20 cellular contexts compared by ENCODE assay signal in the genomic region with DNA sequence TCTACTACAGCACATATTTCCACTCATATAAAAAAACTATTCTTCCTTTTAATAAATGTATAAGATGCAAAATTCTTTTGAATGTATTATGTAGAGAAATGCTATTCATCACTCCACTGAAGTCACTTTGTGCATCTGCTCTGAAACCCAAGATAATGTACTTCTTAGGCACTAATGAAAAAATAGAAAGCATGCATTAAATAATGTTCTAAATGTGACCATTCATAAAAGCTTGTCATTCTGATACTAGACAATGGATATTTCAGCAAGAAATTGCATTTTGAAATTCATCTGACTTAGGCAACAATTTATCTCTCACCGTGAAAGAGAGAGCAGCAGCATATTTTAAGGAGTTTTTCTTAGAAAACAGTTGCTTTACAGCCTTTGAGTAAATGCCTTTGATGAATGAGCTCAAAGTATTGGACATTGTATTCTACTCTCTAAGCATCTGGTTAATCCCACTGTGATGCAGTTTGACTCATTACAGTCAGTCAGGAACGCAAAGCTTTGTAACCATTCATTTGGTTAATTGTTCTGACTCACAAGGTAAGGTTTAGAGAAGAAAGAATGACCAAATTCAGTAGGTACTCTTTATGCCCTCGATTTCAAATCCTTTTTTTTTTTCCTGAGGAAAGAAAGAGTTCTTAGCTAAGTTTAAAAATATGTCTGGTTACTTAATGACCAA.
DNase-seq lines count a peak whose midpoint lies in the region; ATAC-seq, FAIRE-seq and TF ChIP-seq lines count a peak whose summit lies in the region.
"Had no signal": no experiment of that assay in that cellular context is flagged by ENCODE, and none has a peak within 500 bp of the region (broad histone marks: within the 10 kb centered on the region; RNA-seq: fewer than 3 reads in every experiment).

No MANE protein-coding gene starts in this region.

- peak; percentile 83 for DNase-seq in NCI-H69 (lab: John Stamatoyannopoulos, UW)
- peak; percentile 90 for DNase-seq in bronchial epithelial cell (ENCODE audit: low read depth)
- DNase-seq in mesendoderm = peak; percentile 40
- no peak for DNase-seq in stimulated activated naive CD4-positive, alpha-beta T cell (lab: John Stamatoyannopoulos, UW)
- DNase-seq in AML-193 (lab: John Stamatoyannopoulos, UW) = no peak
- DNase-seq in nucleus accumbens (lab: John Stamatoyannopoulos, UW) = no peak
- DNase-seq: activated CD4-positive, alpha-beta T cell treated with anti-CD3 and anti-CD28 coated beads for 48 hours; CD8-positive, alpha-beta T cell; central memory CD4-positive, alpha-beta T cell; DMS79; NCI-H2029 treated with DMSO at 0.1 percent for 48 hours; NCI-H446 treated with DMSO at 0.1 percent for 48 hours; NK-92 treated with Interleukin-12 subunit alpha and Interleukin-12 subunit beta, amount 100 ng/mL, for 24 hours; right cardiac atrium; SW 1271; testis had no signal

- H2BK5ac ChIP-seq in mesendoderm (ENCODE audit: low read length) = no peak overlapping the region

- no peak for FAIRE-seq in bronchial epithelial cell (lab: Jason Lieb, UNC)

- H3K27ac ChIP-seq in mesendoderm (ENCODE audit: low read depth, low read length) = no peak overlapping the region
- H3K27ac ChIP-seq: esophagus muscularis mucosa, testis had no signal

- H3K18ac ChIP-seq in mesendoderm (ENCODE audit: low read length) = no peak overlapping the region

- no peak overlapping the region for H3K4ac ChIP-seq in mesendoderm (ENCODE audit: low read depth, low read length)

- H4K8ac ChIP-seq in mesendoderm (ENCODE audit: low read depth, low read length) = no peak overlapping the region

- TF ChIP-seq CTCF in bronchial epithelial cell (IDR thresholded peaks at IDR 0.05; ENCODE audit: insufficient read depth, low read length, severe bottlenecking) = no peak

- no peak overlapping the region for H3K4me3 ChIP-seq in bronchial epithelial cell (ENCODE audit: low read depth, low read length)
- H3K4me3 ChIP-seq in mesendoderm (ENCODE audit: low read length) = no peak overlapping the region
- H3K4me3 ChIP-seq: esophagus muscularis mucosa, testis had no signal

- ATAC-seq in GM18870 (IDR thresholded peaks at IDR 0.05; ENCODE audit: unreplicated experiment) = peak; percentile 76
- no peak for ATAC-seq in HG02678 (IDR thresholded peaks at IDR 0.05; ENCODE audit: unreplicated experiment)
- ATAC-seq: CD8-positive, alpha-beta T cell; right cardiac atrium; stimulated activated effector memory CD8-positive, alpha-beta T cell treated with anti-CD3 and anti-CD28 coated beads, Interleukin-12 subunit alpha, Interleukin-12 subunit beta, amount 100 ng/mL, for 72 hours had no signal

- H3K9ac ChIP-seq in mesendoderm (ENCODE audit: low read length) = no peak overlapping the region

- H4K5ac ChIP-seq in mesendoderm (ENCODE audit: low read length) = no peak overlapping the region

- no peak overlapping the region for H2BK15ac ChIP-seq in mesendoderm (replicated peaks; ENCODE audit: low read depth)

- no peak overlapping the region for H3K56ac ChIP-seq in mesendoderm (ENCODE audit: low read length)

- H3K79me2 ChIP-seq in mesendoderm (ENCODE audit: control insufficient read depth, insufficient read depth, low read length) = no peaks in the 10 kb centered on the region

- H2AK5ac ChIP-seq in mesendoderm (ENCODE audit: low read length) = no peak overlapping the region

- H3K4me1 ChIP-seq in mesendoderm (ENCODE audit: control insufficient read depth, low read depth, low read length) = no peaks in the 10 kb centered on the region
- H3K4me1 ChIP-seq: esophagus muscularis mucosa, testis had no signal

- H3K36me3 ChIP-seq in bronchial epithelial cell (ENCODE audit: control insufficient read depth, insufficient read depth, low read length) = no peaks in the 10 kb centered on the region
- no peaks in the 10 kb centered on the region for H3K36me3 ChIP-seq in mesendoderm (ENCODE audit: control insufficient read depth, insufficient read depth, low read length)
- H3K36me3 ChIP-seq: esophagus muscularis mucosa had no signal

- H3K79me1 ChIP-seq in mesendoderm (ENCODE audit: low read length) = no peaks in the 10 kb centered on the region

- no CpG with 5 or more reads among the region's 3 CpGs for WGBS in mesendoderm (ENCODE audit: extremely low coverage, insufficient coverage, low lambda C conversion rate)

- H2BK120ac ChIP-seq in mesendoderm (ENCODE audit: low read depth, low read length) = no peak overlapping the region

- no peaks in the 10 kb centered on the region for H3K27me3 ChIP-seq in bronchial epithelial cell (ENCODE audit: control insufficient read depth, insufficient read depth, low read length)
- no peaks in the 10 kb centered on the region for H3K27me3 ChIP-seq in mesendoderm (ENCODE audit: insufficient read depth, low read length, poor library complexity)
- H3K27me3 ChIP-seq: esophagus muscularis mucosa, testis had no signal

- no peak overlapping the region for H3K4me2 ChIP-seq in mesendoderm (ENCODE audit: low read length)

- H3K23ac ChIP-seq in mesendoderm (ENCODE audit: low read length) = no peak overlapping the region

Comparison
In these comparisons a context has a peak if more than half of its experiments do, and no peak if none do; other contexts are left out.
1. DNase-seq: peak in NCI-H69 (single experiment), bronchial epithelial cell (single experiment) and mesendoderm (single experiment); none in stimulated activated naive CD4-positive, alpha-beta T cell (0 of 6), AML-193 (0 of 2) and nucleus accumbens (0 of 56).